8 cellular contexts compared by ENCODE assay signal in genomic region chr12:4273651-4274395, GRCh38. TPM values are rescaled to one million over a fixed set of nuclear protein-coding genes. Genes with fewer than 3 reads are reported as not detected.
DNase-seq lines count a peak whose midpoint lies in the region; ATAC-seq and TF ChIP-seq lines count a peak whose summit lies in the region.

Gene CCND2, plus strand, starts transcription at chr12:4273762. Its CDS starts 279 bp downstream, at chr12:4274041.

- H3K9me3 ChIP-seq in SK-N-MC (ENCODE audit: low read depth, low read length), result no peaks in the 10 kb centered on the region
- no peaks in the 10 kb centered on the region for H3K9me3 ChIP-seq in adipocyte (ENCODE audit: control insufficient read depth, low read length)
- no peaks in the 10 kb centered on the region for H3K9me3 ChIP-seq in heart left ventricle
- H3K9me3 ChIP-seq in ovary, result no peaks in the 10 kb centered on the region
- no peaks in the 10 kb centered on the region for H3K9me3 ChIP-seq in transverse colon

- no peak for TF ChIP-seq EP300 in ovary (IDR thresholded peaks at IDR 0.05)
- TF ChIP-seq EP300 in transverse colon (IDR thresholded peaks at IDR 0.05; ENCODE audit: low read depth), result no peak

- H3K36me3 Mint-ChIP-seq in HFFc6 (ENCODE audit: low read depth), result no peaks in the 10 kb centered on the region

- H3K4me1 ChIP-seq in adipocyte (ENCODE audit: control insufficient read depth, insufficient read depth, low read length), result peaks cover 48% of the 10 kb centered on the region
- H3K4me1 ChIP-seq in heart left ventricle, result peaks cover 7 to 77% (median 55%) of the 10 kb centered on the region in 12 donors
- H3K4me1 ChIP-seq in ovary (ENCODE audit: insufficient read depth), result peaks cover 16% of the 10 kb centered on the region
- peaks cover 12 to 68% (median 64%) of the 10 kb centered on the region in 4 donors for H3K4me1 ChIP-seq in transverse colon

- peak within 1 kb of the TSS; percentile 80 for H3K4me3 Mint-ChIP-seq in HFFc6

- DNase-seq in ELF-1 (ENCODE audit: low read depth, low spot score) (peak; percentile 91), HFFc6 (no peak), SK-N-MC (ENCODE audit: low read depth, low spot score) (no peak), adipocyte (ENCODE audit: low read depth) (peak; percentile 83), heart left ventricle (peak; percentile 92 to 95 (median 94)), ovary (peak; percentile 79 to 86 (median 79)), transverse colon (peak; percentile 93), COR-L47 (lab: John Stamatoyannopoulos, UW) (no peak)

- 0 out of 2 replicates have a peak within 1 kb of the TSS, but pooled peaks have one; percentile 22 for H3K27ac ChIP-seq in SK-N-MC
- peak within 1 kb of the TSS; percentile 88 to 98 (median 94) for H3K27ac ChIP-seq in heart left ventricle
- H3K27ac ChIP-seq in ovary, result peak within 1 kb of the TSS in 1 of 2 donors; percentile 46
- H3K27ac ChIP-seq in transverse colon, result peak within 1 kb of the TSS; percentile 92 to 97 (median 95)

- TF ChIP-seq CTCF in HFFc6 (IDR thresholded peaks at IDR 0.05) (no peak), heart left ventricle (IDR thresholded peaks at IDR 0.05) (no peak), ovary (IDR thresholded peaks at IDR 0.05) (no peak), transverse colon (IDR thresholded peaks at IDR 0.05) (peak in 1 of 5 experiments; percentile 17)

- 0 to 1% (median 1%) methylated on average over 34 to 52 of the region's 52 CpGs for WGBS in heart left ventricle, 4 donors
- WGBS in ovary, 3 donors, result 0 to 2% (median 1%) methylated on average over 50 to 52 of the region's 52 CpGs
- 0 to 1% methylated on average over 1 to 34 of the region's 52 CpGs for WGBS in transverse colon (ENCODE audit: low coverage in 1 of 2), 2 donors

- H3K4me3 ChIP-seq in SK-N-MC (peak within 1 kb of the TSS; percentile 97), adipocyte (ENCODE audit: low read length) (peak within 1 kb of the TSS; percentile 93), heart left ventricle (peak within 1 kb of the TSS; percentile 55 to 96 (median 88)), ovary (peak within 1 kb of the TSS; percentile 79), transverse colon (peak within 1 kb of the TSS; percentile 61 to 83 (median 76))

- H3K27me3 ChIP-seq in adipocyte (replicated peaks; ENCODE audit: control insufficient read depth, insufficient read depth, low read length), result peaks cover 9% of the 10 kb centered on the region
- H3K27me3 ChIP-seq in heart left ventricle, result peaks cover 0 to 29% (median 3%) of the 10 kb centered on the region in 9 donors
- no peaks in the 10 kb centered on the region for H3K27me3 ChIP-seq in ovary
- H3K27me3 ChIP-seq in transverse colon, result no peaks in the 10 kb centered on the region

- peaks cover 65% of the 10 kb centered on the region for H3K27me3 Mint-ChIP-seq in HFFc6 (ENCODE audit: insufficient read depth)

- no peaks in the 10 kb centered on the region for H3K9me3 Mint-ChIP-seq in HFFc6

- TF ChIP-seq POLR2A in heart left ventricle (IDR thresholded peaks at IDR 0.05) (peak; percentile 94 to 99), ovary (IDR thresholded peaks at IDR 0.05) (peak; percentile 74), transverse colon (IDR thresholded peaks at IDR 0.05) (peak; percentile 98)

- H3K4me1 Mint-ChIP-seq in HFFc6 (ENCODE audit: low read depth), result peaks cover 41% of the 10 kb centered on the region

- H3K9ac ChIP-seq in SK-N-MC (ENCODE audit: insufficient read length) (peak within 1 kb of the TSS; percentile 96), adipocyte (ENCODE audit: low read length) (peak within 1 kb of the TSS; percentile 89)

- intact Hi-C loops in heart left ventricle (cut with DNase I) (loop anchor here in 5 of 10 donors (2.0 to 10.0 kb wide), 4 partner anchors 167 to 402 kb away; partner anchors contain the start of gene PARP11 (in 1 of the 5)), ovary (cut with DNase I) (loop anchor here (2.0 to 10.0 kb wide), 5 partner anchors 47 to 969 kb away; partner anchors contain the start of gene TIGAR (in 1 of the 4)), transverse colon (cut with DNase I; ENCODE audit: low total_unique reads) (loop anchor here (10.0 kb wide), 1 partner anchor 279 kb away; no protein-coding TSS in a partner anchor)

- ATAC-seq in heart left ventricle, result peak; percentile 61 to 81 (median 78)

- H3K36me3 ChIP-seq in SK-N-MC (ENCODE audit: insufficient read depth, low read length) (peaks cover 30% of the 10 kb centered on the region), adipocyte (ENCODE audit: control insufficient read depth, insufficient read depth, low read length, severe bottlenecking) (peaks cover 19% of the 10 kb centered on the region), heart left ventricle (peaks cover 0 to 26% (median 21%) of the 10 kb centered on the region in 9 donors), ovary (no peaks in the 10 kb centered on the region), transverse colon (no peaks in the 10 kb centered on the region)

- H3K27ac Mint-ChIP-seq in HFFc6, result no peak within 1 kb of the TSS

- in situ Hi-C loops in transverse colon (cut with MboI; ENCODE audit: low pct_ligation_motif_present in 1 of 4, low pct_unique_long_range_greater_than_20kb in 1 of 4, low sequenced_read_pairs in 3 of 4), result loop anchor here in 2 of 4 donors (10.0 kb wide), 4 partner anchors 159 to 399 kb away; partner anchors contain the start of gene PARP11 (in 1 of the 2)

RNA-seq across cellular contexts. Expression of gene CCND2, which starts in this region (rescaled TPM):
- 10 to 100 TPM in 4 of 6 experiments, 1 to 10 TPM in 2; 5.7 to 27.2 (median 24.5) TPM for total RNA-seq in HFFc6 (2021; fragmentation: NEBNext Ultra II Directional; extraction: Animal tissue kit (Norgen Biotek cat#: 25700))
- 100 to 1,000 TPM; 157 to 620 (median 219) TPM for total RNA-seq in heart left ventricle
- 10 to 100 TPM; 48.0 to 49.4 TPM for polyA plus RNA-seq in heart left ventricle
- total RNA-seq in ovary, result 100 to 1,000 TPM in 1 of 7 donors, 10 to 100 TPM in 6; 24.1 to 105 (median 70.7) TPM
- polyA plus RNA-seq in ovary, result 10 to 100 TPM in 1 of 2 donors, 1 to 10 TPM in 1; 4.0 to 16.3 TPM
- total RNA-seq in transverse colon, result 100 to 1,000 TPM in 1 of 4 donors, 10 to 100 TPM in 3; 32.9 to 132 (median 58.8) TPM

Comparison
In these comparisons a context has a peak if more than half of its experiments do, and no peak if none do; other contexts are left out.
1. DNase-seq: peak in ELF-1 (single experiment), adipocyte (single experiment), heart left ventricle (5 of 5), ovary (5 of 5) and transverse colon (single experiment); none in HFFc6 (single experiment), SK-N-MC (single experiment) and COR-L47 (single experiment).
2. Peak in every context shown above with its lines, with median percentiles within 50 percentile points of each other: H3K4me3 ChIP-seq and POLR2A ChIP-seq.